Comparison of ENCODE assay signal across 8 cellular contexts in the genomic region with DNA sequence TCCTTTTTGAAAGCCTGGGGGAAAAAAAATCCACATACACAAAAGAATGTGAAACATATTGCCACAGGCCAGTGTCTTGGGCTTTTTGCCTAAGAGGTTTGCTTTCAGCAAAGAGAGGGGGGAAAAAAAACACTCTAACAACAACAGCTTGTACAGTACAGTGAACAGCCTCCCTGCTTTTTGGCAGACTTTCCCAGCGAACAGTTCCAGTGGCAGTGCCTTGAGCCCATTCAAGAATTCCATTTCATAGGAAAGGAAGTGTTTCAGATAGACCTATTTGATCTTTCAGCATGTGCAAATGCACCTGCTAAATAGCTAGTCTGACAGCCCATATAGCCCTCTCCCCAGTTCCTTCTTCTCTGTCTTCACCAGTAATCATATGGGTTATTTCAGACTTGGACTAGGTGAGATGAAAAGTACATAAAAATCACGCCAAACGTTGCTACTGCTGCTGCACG. TPM values are rescaled to one million over a fixed set of nuclear protein-coding genes. Genes with fewer than 3 reads are reported as not detected.
DNase-seq lines count a peak whose midpoint lies in the region; ATAC-seq and TF ChIP-seq lines count a peak whose summit lies in the region.

No MANE protein-coding gene starts in this region.

- peak overlapping the region; percentile 50 for H3K9ac ChIP-seq in PC-3 (ENCODE audit: low read length)

- no peaks in the 10 kb centered on the region for H3F3A ChIP-seq in PC-3 (ENCODE audit: low read length, unreplicated experiment)

- no peaks in the 10 kb centered on the region for H3K9me3 Mint-ChIP-seq in effector memory CD8-positive, alpha-beta T cell

- H3K9me3 ChIP-seq in PC-3 (ENCODE audit: low read length), result no peaks in the 10 kb centered on the region
- no peaks in the 10 kb centered on the region for H3K9me3 ChIP-seq in mononuclear cell (ENCODE audit: low read depth, low read length)

- peak overlapping the region; percentile 55 for H3K27ac ChIP-seq in PC-3 (ENCODE audit: low read length)

- no peaks in the 10 kb centered on the region for H3K36me3 Mint-ChIP-seq in effector memory CD8-positive, alpha-beta T cell (ENCODE audit: insufficient read depth)

- peak overlapping the region; percentile 75 to 91 for H3K27ac Mint-ChIP-seq in effector memory CD8-positive, alpha-beta T cell

- H3K4me1 ChIP-seq in PC-3 (ENCODE audit: insufficient read depth, low read length) (peaks cover 17% of the 10 kb centered on the region; the same call in 1 of the 2 replicates), mononuclear cell (ENCODE audit: insufficient read depth, low read length) (peaks cover 31% of the 10 kb centered on the region)

- POLR2A ChIA-PET in PC-3 (lab: Charles Lee; ENCODE audit: unreplicated experiment), result interaction anchor here (0.6 kb wide), 1 partner anchor 469 kb away, joined by 7 read pairs; no protein-coding TSS in a partner anchor

- CTCF ChIA-PET in PC-3 (lab: Charles Lee), result no interaction called here

- peak overlapping the region; percentile 83 for H2AFZ ChIP-seq in PC-3 (ENCODE audit: low read length)

- no peak for TF ChIP-seq CTCF in PC-3 (conservative IDR thresholded peaks at IDR 0.05; ENCODE audit: low read depth, low read length)

- H3K27me3 Mint-ChIP-seq in effector memory CD8-positive, alpha-beta T cell, result no peaks in the 10 kb centered on the region

- peak overlapping the region; percentile 87 to 95 for H3K4me3 Mint-ChIP-seq in effector memory CD8-positive, alpha-beta T cell

- H3K4me1 Mint-ChIP-seq in effector memory CD8-positive, alpha-beta T cell (ENCODE audit: low read depth in 2 of 2), result peaks cover 30 to 57% of the 10 kb centered on the region in 2 donors

- intact Hi-C loops in PC-3 (cut with micrococcal nuclease), result no loop called here

- peak overlapping the region; percentile 91 for H3K4me2 ChIP-seq in PC-3 (ENCODE audit: low read length)

- no peaks in the 10 kb centered on the region for H3K36me3 ChIP-seq in PC-3 (ENCODE audit: low read depth, low read length)

- H3K79me2 ChIP-seq in PC-3 (ENCODE audit: low read length), result peaks cover 15% of the 10 kb centered on the region

- peak overlapping the region; percentile 73 for H3K4me3 ChIP-seq in PC-3 (ENCODE audit: low read length)
- H3K4me3 ChIP-seq in mononuclear cell (ENCODE audit: low read length), result peak overlapping the region; percentile 58

- DNase-seq in NOMO-1 treated with DMSO at 0.1 percent for 48 hours (lab: John Stamatoyannopoulos, UW; ENCODE audit: unreplicated experiment) (peak; percentile 22), NOMO-1 treated with dmso at 0.1 percent for 144 hours (lab: John Stamatoyannopoulos, UW; ENCODE audit: unreplicated experiment) (no peak), PC-3 (peak; percentile 14), NCI-H2227 (lab: John Stamatoyannopoulos, UW; ENCODE audit: unreplicated experiment) (no peak), amniotic stem cell (lab: John Stamatoyannopoulos, UW) (no peak)
- no peak for DNase-seq in effector memory CD8-positive, alpha-beta T cell

- H3K27me3 ChIP-seq in PC-3 (ENCODE audit: low read length), result no peaks in the 10 kb centered on the region
- H3K27me3 ChIP-seq in mononuclear cell (ENCODE audit: insufficient read depth, low read length), result no peaks in the 10 kb centered on the region

- no peaks in the 10 kb centered on the region for H3K9me2 ChIP-seq in PC-3 (replicated peaks; ENCODE audit: low read length)

- H4K20me1 ChIP-seq in PC-3 (ENCODE audit: low read length), result no peaks in the 10 kb centered on the region

- ATAC-seq in HG02763 (IDR thresholded peaks at IDR 0.05; ENCODE audit: unreplicated experiment) (peak; percentile 40), PC-3 (peak; percentile 31)
- ATAC-seq in effector memory CD8-positive, alpha-beta T cell (replicated peaks), result peak; percentile 25

- TSS peak; percentile 85 for BruUV-seq in PC-3 (replicated peaks; lab: Mats Ljungman, UMichigan)

RNA-seq across cellular contexts. Expression of a gene that starts 0.5 kb away (rescaled TPM):
- total RNA-seq in PC-3 (2014; rRNA removed), result 4.1 and 5.9 TPM in 2 replicates
- total RNA-seq in mononuclear cell, result 14.3 TPM

Comparison
In these comparisons a context has a peak if more than half of its experiments do, and no peak if none do; other contexts are left out.
1. DNase-seq: peak in NOMO-1 treated with DMSO at 0.1 percent for 48 hours (single experiment) and PC-3 (single experiment); none in NOMO-1 treated with dmso at 0.1 percent for 144 hours (single experiment), effector memory CD8-positive, alpha-beta T cell (0 of 3), NCI-H2227 (single experiment) and amniotic stem cell (single experiment).
2. Peak in every context shown above with its lines, with median percentiles within 50 percentile points of each other: ATAC-seq.